ENCODE assay signal across 24 cellular contexts in the genomic region with DNA sequence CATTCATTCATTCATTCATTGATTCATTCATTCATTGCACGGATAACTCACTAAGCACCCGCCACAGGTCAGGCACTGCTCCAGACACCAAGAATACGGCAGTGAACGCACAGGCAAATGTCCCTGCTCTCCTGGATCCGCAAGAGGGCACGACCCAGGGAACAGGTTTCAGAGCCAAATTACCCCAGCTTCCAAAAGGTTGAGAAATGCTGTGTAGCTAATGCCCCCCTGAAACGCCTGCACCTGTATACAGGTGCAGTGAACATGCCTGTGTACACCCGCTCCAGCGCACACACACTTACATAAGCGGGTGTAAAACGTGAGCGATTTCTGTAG. TPM values are rescaled to one million over a fixed set of nuclear protein-coding genes. Genes with fewer than 3 reads are reported as not detected.
DNase-seq lines count a peak whose midpoint lies in the region; ATAC-seq, FAIRE-seq and TF ChIP-seq lines count a peak whose summit lies in the region.
"Had no signal": no experiment of that assay in that cellular context is flagged by ENCODE, and none has a peak within 500 bp of the region (broad histone marks: within the 10 kb centered on the region; RNA-seq: fewer than 3 reads in every experiment).

No MANE protein-coding gene starts in this region.

- no peaks in the 10 kb centered on the region for H4K20me1 ChIP-seq in HepG2 (ENCODE audit: insufficient read depth, low read length)

- no peak for TF ChIP-seq CTCF in HEK293 (tag by site-specific recombination; IDR thresholded peaks at IDR 0.05)
- no peak for TF ChIP-seq CTCF in HepG2 (CRISPR knock-in tag; IDR thresholded peaks at IDR 0.05)
- TF ChIP-seq CTCF in progenitor cell of endocrine pancreas (IDR thresholded peaks at IDR 0.05; ENCODE audit: unreplicated experiment): no peak

- BruUV-seq in HepG2 (replicated peaks; lab: Mats Ljungman, UMichigan): no TSS peak

- POLR2A ChIA-PET in HEK293 (lab: Yijun Ruan, JAX): no interaction called here
- POLR2A ChIA-PET in HepG2 (lab: Yijun Ruan, JAX): interaction anchor here (1.2 kb wide), 1 partner anchor 9 kb away, joined by 4 read pairs; the partner anchor contains the start of gene UBE2I
- POLR2A ChIA-PET in activated CD8-positive, alpha-beta T cell treated with anti-CD3 and anti-CD28 coated beads, Interleukin-2, amount 10 ng/mL, durations not matched to agents 7 days and 5 days (lab: Charles Lee): interaction anchor here (1.1 kb wide), 1 partner anchor 9 kb away, joined by 3 read pairs; no protein-coding TSS in a partner anchor

- H3K79me2 ChIP-seq in HepG2 (ENCODE audit: insufficient read depth, low read length): no peaks in the 10 kb centered on the region

- H3K4me2 ChIP-seq in HepG2 (ENCODE audit: low read depth, low read length): peak overlapping the region; percentile 94

- no peaks in the 10 kb centered on the region for H3K9me3 Mint-ChIP-seq in progenitor cell of endocrine pancreas (ENCODE audit: low read depth)
- no peaks in the 10 kb centered on the region for H3K9me3 Mint-ChIP-seq in activated CD8-positive, alpha-beta T cell treated with anti-CD3 and anti-CD28 coated beads, Interleukin-2, amount 10 ng/mL, durations not matched to agents 7 days and 5 days (ENCODE audit: insufficient read depth)
- H3K9me3 Mint-ChIP-seq: CD4-positive, CD25-positive, alpha-beta regulatory T cell; HFFc6; T-cell had no signal

- H3K4me1 ChIP-seq in HEK293 (ENCODE audit: control insufficient read depth, insufficient read depth, low read length) (no peaks in the 10 kb centered on the region), HepG2 (ENCODE audit: insufficient read depth, low read length) (peaks cover 81% of the 10 kb centered on the region)
- H3K4me1 ChIP-seq: SJCRH30 had no signal

- DNase-seq in HepG2 (ENCODE audit: low spot score) (no peak), progenitor cell of endocrine pancreas (ENCODE audit: low spot score, unreplicated experiment) (no peak), NCI-H2227 treated with DMSO at 0.1 percent for 48 hours (lab: John Stamatoyannopoulos, UW) (no peak), DMS114 treated with DMSO at 0.1 percent for 48 hours (lab: John Stamatoyannopoulos, UW; ENCODE audit: unreplicated experiment) (no peak)
- no peak for DNase-seq in activated CD8-positive, alpha-beta T cell treated with anti-CD3 and anti-CD28 coated beads, Interleukin-2, amount 10 ng/mL, durations not matched to agents 7 days and 5 days
- DNase-seq: CD4-positive, CD25-positive, alpha-beta regulatory T cell; COR-L47; HFFc6; IMR-90; NCI-H1105 treated with DMSO at 0.1 percent for 48 hours; NCI-H2029 treated with DMSO at 0.1 percent for 48 hours; NCI-H2171 treated with DMSO at 0.1 percent for 48 hours; NCI-H446; NCI-H526; SJCRH30; T-cell had no signal

- 4% methylated on average over 12 of the region's 12 CpGs for WGBS in HepG2 (ENCODE audit: low lambda C conversion rate)

- no peak for ATAC-seq in HepG2
- no peak for ATAC-seq in activated CD8-positive, alpha-beta T cell treated with anti-CD3 and anti-CD28 coated beads, Interleukin-2, amount 10 ng/mL, durations not matched to agents 7 days and 5 days
- ATAC-seq: T-cell had no signal

- peaks cover 8% of the 10 kb centered on the region for H3K27me3 Mint-ChIP-seq in progenitor cell of endocrine pancreas
- peaks cover 2% of the 10 kb centered on the region for H3K27me3 Mint-ChIP-seq in activated CD8-positive, alpha-beta T cell treated with anti-CD3 and anti-CD28 coated beads, Interleukin-2, amount 10 ng/mL, durations not matched to agents 7 days and 5 days (ENCODE audit: low read depth)

- TF ChIP-seq RAD21 in HepG2 (CRISPR knock-in tag; IDR thresholded peaks at IDR 0.05): no peak

- H3K9ac ChIP-seq in HepG2 (ENCODE audit: insufficient read depth, low read depth, low read length): peak overlapping the region; percentile 81

- FAIRE-seq in HepG2 (lab: Jason Lieb, UNC): no peak
- FAIRE-seq: G401.6, H54, HTR-8/SVneo, RCC 7860 had no signal

- H2AFZ ChIP-seq in HepG2 (ENCODE audit: low read length): no peak overlapping the region

- in situ Hi-C loops in HepG2 (cut with HindIII; ENCODE audit: extremely low pct_ligation_motif_present, low pct_unique_long_range_greater_than_20kb): no loop called here

- peaks cover 17% of the 10 kb centered on the region for H3K4me1 Mint-ChIP-seq in progenitor cell of endocrine pancreas (ENCODE audit: low read depth)
- peaks cover 28% of the 10 kb centered on the region for H3K4me1 Mint-ChIP-seq in activated CD8-positive, alpha-beta T cell treated with anti-CD3 and anti-CD28 coated beads, Interleukin-2, amount 10 ng/mL, durations not matched to agents 7 days and 5 days (ENCODE audit: low read depth)

- H3K27ac ChIP-seq in HEK293 (ENCODE audit: extremely low read depth, low read depth, low read length) (no peak overlapping the region), HepG2 (ENCODE audit: extremely low read length, insufficient read depth, low read length) (no peak overlapping the region)
- H3K27ac ChIP-seq: SJCRH30 had no signal

- no peaks in the 10 kb centered on the region for H3K36me3 Mint-ChIP-seq in progenitor cell of endocrine pancreas (ENCODE audit: insufficient read depth)
- no peaks in the 10 kb centered on the region for H3K36me3 Mint-ChIP-seq in activated CD8-positive, alpha-beta T cell treated with anti-CD3 and anti-CD28 coated beads, Interleukin-2, amount 10 ng/mL, durations not matched to agents 7 days and 5 days (ENCODE audit: low read depth)
- H3K36me3 Mint-ChIP-seq: CD4-positive, CD25-positive, alpha-beta regulatory T cell; T-cell had no signal

- H3K27ac Mint-ChIP-seq in progenitor cell of endocrine pancreas: peak overlapping the region; percentile 16
- no peak overlapping the region for H3K27ac Mint-ChIP-seq in activated CD8-positive, alpha-beta T cell treated with anti-CD3 and anti-CD28 coated beads, Interleukin-2, amount 10 ng/mL, durations not matched to agents 7 days and 5 days
- H3K27ac Mint-ChIP-seq: HFFc6, T-cell had no signal

- no peaks in the 10 kb centered on the region for H3K27me3 ChIP-seq in HepG2 (ENCODE audit: control insufficient read depth in 1 of 2, insufficient read depth in 2 of 2, low read length in 2 of 2)

- intact Hi-C loops in HepG2 (cut with micrococcal nuclease; ENCODE audit: unreplicated experiment): no loop called here

- H3K4me3 ChIP-seq in HEK293 (ENCODE audit: low read depth, low read length) (no peak overlapping the region), HepG2 (replicated peaks in 1 of 3; ENCODE audit: insufficient read depth in 1 of 3, low read depth in 2 of 3, low read length in 3 of 3) (peak overlapping the region; percentile 42 to 74 (median 44); a peak in 5 of 6 replicates)
- H3K4me3 ChIP-seq: SJCRH30 had no signal

- H3K9me3 ChIP-seq in HEK293 (ENCODE audit: control insufficient read depth, insufficient read depth, low read depth, low read length) (no peaks in the 10 kb centered on the region), HepG2 (ENCODE audit: low read length) (no peaks in the 10 kb centered on the region)
- H3K9me3 ChIP-seq: SJCRH30 had no signal

- TF ChIP-seq POLR2A in HepG2 (IDR thresholded peaks at IDR 0.05; ENCODE audit: insufficient read depth in 1 of 2, low read depth in 2 of 2, low read length in 2 of 2): no peak

- no peak overlapping the region for H3K4me3 Mint-ChIP-seq in progenitor cell of endocrine pancreas (ENCODE audit: low read depth)
- no peak overlapping the region for H3K4me3 Mint-ChIP-seq in activated CD8-positive, alpha-beta T cell treated with anti-CD3 and anti-CD28 coated beads, Interleukin-2, amount 10 ng/mL, durations not matched to agents 7 days and 5 days
- H3K4me3 Mint-ChIP-seq: CD4-positive, CD25-positive, alpha-beta regulatory T cell; HFFc6; T-cell had no signal

- CTCF ChIA-PET in HEK293 (lab: Yijun Ruan, JAX): interaction anchor here (0.7 to 3.3 kb wide), 7 partner anchors 9 to 704 kb away, joined by 3 to 17 read pairs (median 3); no protein-coding TSS in a partner anchor
- CTCF ChIA-PET in HepG2 (lab: Yijun Ruan, JAX; ENCODE audit: low intra/inter-chr PET ratio, low total read pairs): no interaction called here
- CTCF ChIA-PET in activated CD8-positive, alpha-beta T cell treated with anti-CD3 and anti-CD28 coated beads, Interleukin-2, amount 10 ng/mL, durations not matched to agents 7 days and 5 days (lab: Charles Lee): interaction anchor here (1.1 to 1.5 kb wide), 2 partner anchors 9 to 43 kb away, joined by 4 to 7 read pairs; no protein-coding TSS in a partner anchor

- TF ChIP-seq EP300 in HepG2 (IDR thresholded peaks at IDR 0.05; ENCODE audit: low read depth in 2 of 2, low read length in 2 of 2) (no peak), HepG2 (CRISPR knock-in tag; IDR thresholded peaks at IDR 0.05; ENCODE audit: borderline replicate concordance) (no peak)

- no peaks in the 10 kb centered on the region for H3K36me3 ChIP-seq in HEK293 (ENCODE audit: control insufficient read depth in 2 of 2, insufficient read depth in 1 of 2, low read length in 2 of 2)
- H3K36me3 ChIP-seq in HepG2 (replicated peaks in 1 of 2; ENCODE audit: control insufficient read depth in 1 of 2, insufficient read depth in 2 of 2, low read length in 2 of 2): no peaks in the 10 kb centered on the region
- H3K36me3 ChIP-seq: SJCRH30 had no signal

RNA-seq across cellular contexts. Expression of gene UBE2I, which starts 9.6 kb away (rescaled TPM):
- total RNA-seq in HepG2 (2016; rRNA removed; fragmentation: Illumina TruSeq; extraction: Trizol) (75.8 and 87.9 TPM in 2 replicates), progenitor cell of endocrine pancreas (211 and 212 TPM in 2 replicates)
- total RNA-seq in HepG2 (2016; cell fraction: cytosol; rRNA removed; fragmentation: Illumina TruSeq; extraction: Trizol; ENCODE audit: low read depth): 35.5 and 39.4 TPM in 2 replicates
- 66.6 and 79.8 TPM in 2 replicates for total RNA-seq in HepG2 (2016; cell fraction: insoluble cytoplasmic fraction; rRNA removed; fragmentation: Illumina TruSeq; extraction: Trizol)
- 55.4 and 63.3 TPM in 2 replicates for total RNA-seq in HepG2 (2016; cell fraction: membrane; rRNA removed; fragmentation: Illumina TruSeq; extraction: Trizol)
- 41.5 and 41.7 TPM in 2 replicates for total RNA-seq in HepG2 (2016; cell fraction: nucleus; rRNA removed; fragmentation: Illumina TruSeq; extraction: Trizol)
- polyA plus RNA-seq in HepG2 (2011; rRNA removed): 79.5 and 98.9 TPM in 2 replicates
- 57.9 and 77.8 TPM in 2 replicates for polyA plus RNA-seq in HepG2 (2011; cell fraction: cytosol; rRNA removed)
- polyA plus RNA-seq in HepG2 (2011; cell fraction: nucleus; rRNA removed): 115 and 128 TPM in 2 replicates
- 91.6 and 108 TPM in 2 replicates for polyA plus RNA-seq in HepG2 (2012)
- 94.9 and 118 TPM in 2 replicates for polyA plus RNA-seq in HepG2 (2016; cell fraction: cytosol; fragmentation: Illumina TruSeq; extraction: Trizol; ENCODE audit: low read depth)
- 181 and 205 TPM in 2 replicates for polyA plus RNA-seq in HepG2 (2016; cell fraction: insoluble cytoplasmic fraction; fragmentation: Illumina TruSeq; extraction: Trizol; ENCODE audit: low read depth)
- polyA plus RNA-seq in HepG2 (2016; cell fraction: membrane; fragmentation: Illumina TruSeq; extraction: Trizol; ENCODE audit: low read depth): 118 and 119 TPM in 2 replicates
- 163 and 194 TPM in 2 replicates for polyA plus RNA-seq in HepG2 (2016; cell fraction: nucleus; fragmentation: Illumina TruSeq; extraction: Trizol; ENCODE audit: insufficient read depth, low read depth)
- polyA minus RNA-seq in HepG2 (2011; rRNA and poly(A)+ RNA removed; ENCODE audit: low replicate concordance): 39.2 and 48.3 TPM in 2 replicates
- polyA minus RNA-seq in HepG2 (2011; cell fraction: cytosol; rRNA and poly(A)+ RNA removed): 54.8 and 55.8 TPM in 2 replicates
- polyA minus RNA-seq in HepG2 (2011; cell fraction: nucleus; rRNA and poly(A)+ RNA removed): 63.8 and 72.6 TPM in 2 replicates
- 100 to 1,000 TPM; 207 to 237 TPM for total RNA-seq in activated CD8-positive, alpha-beta T cell treated with anti-CD3 and anti-CD28 coated beads, Interleukin-2, amount 10 ng/mL, durations not matched to agents 7 days and 5 days

RNA-seq across cellular contexts. Expression of gene BAIAP3, which starts 33.6 kb away (rescaled TPM):
- total RNA-seq in HepG2 (2016; rRNA removed; fragmentation: Illumina TruSeq; extraction: Trizol): 2.0 and 3.2 TPM in 2 replicates
- 0.40 and 0.79 TPM in 2 replicates for total RNA-seq in HepG2 (2016; cell fraction: cytosol; rRNA removed; fragmentation: Illumina TruSeq; extraction: Trizol; ENCODE audit: low read depth)
- total RNA-seq in HepG2 (2016; cell fraction: insoluble cytoplasmic fraction; rRNA removed; fragmentation: Illumina TruSeq; extraction: Trizol): 1.2 and 2.4 TPM in 2 replicates
- total RNA-seq in HepG2 (2016; cell fraction: membrane; rRNA removed; fragmentation: Illumina TruSeq; extraction: Trizol): 0.80 and 1.3 TPM in 2 replicates
- total RNA-seq in HepG2 (2016; cell fraction: nucleus; rRNA removed; fragmentation: Illumina TruSeq; extraction: Trizol): 2.8 and 4.0 TPM in 2 replicates
- polyA plus RNA-seq in HepG2 (2011; rRNA removed): 5.7 and 9.1 TPM in 2 replicates
- 2.2 and 2.3 TPM in 2 replicates for polyA plus RNA-seq in HepG2 (2011; cell fraction: cytosol; rRNA removed)
- 91.6 and 123 TPM in 2 replicates for polyA plus RNA-seq in HepG2 (2011; cell fraction: nucleus; rRNA removed)
- polyA plus RNA-seq in HepG2 (2012): 3.7 and 4.3 TPM in 2 replicates
- polyA plus RNA-seq in HepG2 (2016; cell fraction: cytosol; fragmentation: Illumina TruSeq; extraction: Trizol; ENCODE audit: low read depth): 0.31 and 0.35 TPM in 2 replicates
- polyA plus RNA-seq in HepG2 (2016; cell fraction: insoluble cytoplasmic fraction; fragmentation: Illumina TruSeq; extraction: Trizol; ENCODE audit: low read depth): 1.0 and 2.5 TPM in 2 replicates
- 0.46 and 0.62 TPM in 2 replicates for polyA plus RNA-seq in HepG2 (2016; cell fraction: membrane; fragmentation: Illumina TruSeq; extraction: Trizol; ENCODE audit: low read depth)
- 5.9 and 9.4 TPM in 2 replicates for polyA plus RNA-seq in HepG2 (2016; cell fraction: nucleus; fragmentation: Illumina TruSeq; extraction: Trizol; ENCODE audit: insufficient read depth, low read depth)
- 0.40 and 7.9 TPM in 2 replicates for polyA minus RNA-seq in HepG2 (2011; rRNA and poly(A)+ RNA removed; ENCODE audit: low replicate concordance)
- 2.1 and 2.6 TPM in 2 replicates for polyA minus RNA-seq in HepG2 (2011; cell fraction: cytosol; rRNA and poly(A)+ RNA removed)
- polyA minus RNA-seq in HepG2 (2011; cell fraction: nucleus; rRNA and poly(A)+ RNA removed): 12.2 and 20.9 TPM in 2 replicates
- 17.5 and 18.2 TPM in 2 replicates for total RNA-seq in progenitor cell of endocrine pancreas
- under 1 TPM; 0.24 to 0.63 TPM for total RNA-seq in activated CD8-positive, alpha-beta T cell treated with anti-CD3 and anti-CD28 coated beads, Interleukin-2, amount 10 ng/mL, durations not matched to agents 7 days and 5 days

RNA-seq across cellular contexts. Expression of gene TPSD1, which starts 44.0 kb away (rescaled TPM):
- total RNA-seq in HepG2 (2016; rRNA removed; fragmentation: Illumina TruSeq; extraction: Trizol): not detected in 2 replicates
- total RNA-seq in HepG2 (2016; cell fraction: cytosol; rRNA removed; fragmentation: Illumina TruSeq; extraction: Trizol; ENCODE audit: low read depth): not detected in 2 replicates
- total RNA-seq in HepG2 (2016; cell fraction: insoluble cytoplasmic fraction; rRNA removed; fragmentation: Illumina TruSeq; extraction: Trizol): not detected in 2 replicates
- total RNA-seq in HepG2 (2016; cell fraction: membrane; rRNA removed; fragmentation: Illumina TruSeq; extraction: Trizol): not detected in 2 replicates
- not detected in 2 replicates for total RNA-seq in HepG2 (2016; cell fraction: nucleus; rRNA removed; fragmentation: Illumina TruSeq; extraction: Trizol)
- not detected in 2 replicates for polyA plus RNA-seq in HepG2 (2011; rRNA removed)
- not detected in 2 replicates for polyA plus RNA-seq in HepG2 (2011; cell fraction: cytosol; rRNA removed)
- polyA plus RNA-seq in HepG2 (2011; cell fraction: nucleus; rRNA removed): not detected in 2 replicates
- polyA plus RNA-seq in HepG2 (2012): not detected in 2 replicates
- not detected in 2 replicates for polyA plus RNA-seq in HepG2 (2016; cell fraction: cytosol; fragmentation: Illumina TruSeq; extraction: Trizol; ENCODE audit: low read depth)
- polyA plus RNA-seq in HepG2 (2016; cell fraction: insoluble cytoplasmic fraction; fragmentation: Illumina TruSeq; extraction: Trizol; ENCODE audit: low read depth): not detected in 2 replicates
- not detected in 2 replicates for polyA plus RNA-seq in HepG2 (2016; cell fraction: membrane; fragmentation: Illumina TruSeq; extraction: Trizol; ENCODE audit: low read depth)
- polyA plus RNA-seq in HepG2 (2016; cell fraction: nucleus; fragmentation: Illumina TruSeq; extraction: Trizol; ENCODE audit: insufficient read depth, low read depth): not detected in 2 replicates
- polyA minus RNA-seq in HepG2 (2011; rRNA and poly(A)+ RNA removed; ENCODE audit: low replicate concordance): not detected in 2 replicates
- not detected in 2 replicates for polyA minus RNA-seq in HepG2 (2011; cell fraction: cytosol; rRNA and poly(A)+ RNA removed)
- polyA minus RNA-seq in HepG2 (2011; cell fraction: nucleus; rRNA and poly(A)+ RNA removed): not detected in 2 replicates
- not detected in 2 replicates for total RNA-seq in progenitor cell of endocrine pancreas
- not detected for total RNA-seq in activated CD8-positive, alpha-beta T cell treated with anti-CD3 and anti-CD28 coated beads, Interleukin-2, amount 10 ng/mL, durations not matched to agents 7 days and 5 days
- total RNA-seq: CD4-positive, CD25-positive, alpha-beta regulatory T cell; Daoy; HFFc6; IMR-90; OCI-LY7; SJCRH30 had no signal
- polyA plus RNA-seq: BJ; CD4-positive, CD25-positive, alpha-beta regulatory T cell; IMR-90 had no signal

RNA-seq across cellular contexts. Expression of gene TSR3, which starts 51.8 kb away (rescaled TPM):
- total RNA-seq in HepG2 (2016; rRNA removed; fragmentation: Illumina TruSeq; extraction: Trizol) (45.1 and 51.0 TPM in 2 replicates), progenitor cell of endocrine pancreas (52.6 and 56.8 TPM in 2 replicates)
- total RNA-seq in HepG2 (2016; cell fraction: cytosol; rRNA removed; fragmentation: Illumina TruSeq; extraction: Trizol; ENCODE audit: low read depth): 118 and 125 TPM in 2 replicates
- 49.3 and 52.7 TPM in 2 replicates for total RNA-seq in HepG2 (2016; cell fraction: insoluble cytoplasmic fraction; rRNA removed; fragmentation: Illumina TruSeq; extraction: Trizol)
- 124 and 132 TPM in 2 replicates for total RNA-seq in HepG2 (2016; cell fraction: membrane; rRNA removed; fragmentation: Illumina TruSeq; extraction: Trizol)
- 18.2 and 27.2 TPM in 2 replicates for total RNA-seq in HepG2 (2016; cell fraction: nucleus; rRNA removed; fragmentation: Illumina TruSeq; extraction: Trizol)
- polyA plus RNA-seq in HepG2 (2011; rRNA removed): 24.2 and 26.2 TPM in 2 replicates
- 32.0 and 45.5 TPM in 2 replicates for polyA plus RNA-seq in HepG2 (2011; cell fraction: cytosol; rRNA removed)
- polyA plus RNA-seq in HepG2 (2011; cell fraction: nucleus; rRNA removed): 19.0 and 20.6 TPM in 2 replicates
- 21.4 TPM in 2 replicates for polyA plus RNA-seq in HepG2 (2012)
- polyA plus RNA-seq in HepG2 (2016; cell fraction: cytosol; fragmentation: Illumina TruSeq; extraction: Trizol; ENCODE audit: low read depth): 132 and 144 TPM in 2 replicates
- polyA plus RNA-seq in HepG2 (2016; cell fraction: insoluble cytoplasmic fraction; fragmentation: Illumina TruSeq; extraction: Trizol; ENCODE audit: low read depth): 51.4 and 56.6 TPM in 2 replicates
- polyA plus RNA-seq in HepG2 (2016; cell fraction: membrane; fragmentation: Illumina TruSeq; extraction: Trizol; ENCODE audit: low read depth): 124 TPM in 2 replicates
- polyA plus RNA-seq in HepG2 (2016; cell fraction: nucleus; fragmentation: Illumina TruSeq; extraction: Trizol; ENCODE audit: insufficient read depth, low read depth): 43.7 and 46.5 TPM in 2 replicates
- polyA minus RNA-seq in HepG2 (2011; rRNA and poly(A)+ RNA removed; ENCODE audit: low replicate concordance): 32.8 and 34.9 TPM in 2 replicates
- 14.0 and 21.0 TPM in 2 replicates for polyA minus RNA-seq in HepG2 (2011; cell fraction: cytosol; rRNA and poly(A)+ RNA removed)
- polyA minus RNA-seq in HepG2 (2011; cell fraction: nucleus; rRNA and poly(A)+ RNA removed): 6.6 and 7.2 TPM in 2 replicates
- total RNA-seq in activated CD8-positive, alpha-beta T cell treated with anti-CD3 and anti-CD28 coated beads, Interleukin-2, amount 10 ng/mL, durations not matched to agents 7 days and 5 days: 10 to 100 TPM; 48.5 to 50.7 TPM

RNA-seq across cellular contexts. Expression of gene GNPTG, which starts 51.9 kb away (rescaled TPM):
- total RNA-seq in HepG2 (2016; rRNA removed; fragmentation: Illumina TruSeq; extraction: Trizol): 8.8 and 22.7 TPM in 2 replicates
- 8.5 and 9.4 TPM in 2 replicates for total RNA-seq in HepG2 (2016; cell fraction: cytosol; rRNA removed; fragmentation: Illumina TruSeq; extraction: Trizol; ENCODE audit: low read depth)
- total RNA-seq in HepG2 (2016; cell fraction: insoluble cytoplasmic fraction; rRNA removed; fragmentation: Illumina TruSeq; extraction: Trizol): 7.2 and 22.9 TPM in 2 replicates
- total RNA-seq in HepG2 (2016; cell fraction: membrane; rRNA removed; fragmentation: Illumina TruSeq; extraction: Trizol): 11.3 and 14.3 TPM in 2 replicates
- 18.3 and 21.7 TPM in 2 replicates for total RNA-seq in HepG2 (2016; cell fraction: nucleus; rRNA removed; fragmentation: Illumina TruSeq; extraction: Trizol)
- polyA plus RNA-seq in HepG2 (2011; rRNA removed): 71.1 and 79.9 TPM in 2 replicates
- 54.7 and 81.5 TPM in 2 replicates for polyA plus RNA-seq in HepG2 (2011; cell fraction: cytosol; rRNA removed)
- polyA plus RNA-seq in HepG2 (2011; cell fraction: nucleus; rRNA removed): 96.1 and 122 TPM in 2 replicates
- polyA plus RNA-seq in HepG2 (2012): 23.4 and 23.5 TPM in 2 replicates
- 15.1 and 18.1 TPM in 2 replicates for polyA plus RNA-seq in HepG2 (2016; cell fraction: cytosol; fragmentation: Illumina TruSeq; extraction: Trizol; ENCODE audit: low read depth)
- polyA plus RNA-seq in HepG2 (2016; cell fraction: insoluble cytoplasmic fraction; fragmentation: Illumina TruSeq; extraction: Trizol; ENCODE audit: low read depth): 15.0 and 19.6 TPM in 2 replicates
- 15.9 and 17.7 TPM in 2 replicates for polyA plus RNA-seq in HepG2 (2016; cell fraction: membrane; fragmentation: Illumina TruSeq; extraction: Trizol; ENCODE audit: low read depth)
- polyA plus RNA-seq in HepG2 (2016; cell fraction: nucleus; fragmentation: Illumina TruSeq; extraction: Trizol; ENCODE audit: insufficient read depth, low read depth): 81.4 and 87.5 TPM in 2 replicates
- polyA minus RNA-seq in HepG2 (2011; rRNA and poly(A)+ RNA removed; ENCODE audit: low replicate concordance): 35.8 and 59.3 TPM in 2 replicates
- polyA minus RNA-seq in HepG2 (2011; cell fraction: cytosol; rRNA and poly(A)+ RNA removed): 14.2 and 19.1 TPM in 2 replicates
- polyA minus RNA-seq in HepG2 (2011; cell fraction: nucleus; rRNA and poly(A)+ RNA removed): 7.6 and 15.6 TPM in 2 replicates
- 49.7 and 51.7 TPM in 2 replicates for total RNA-seq in progenitor cell of endocrine pancreas
- 10 to 100 TPM; 24.2 to 25.1 TPM for total RNA-seq in activated CD8-positive, alpha-beta T cell treated with anti-CD3 and anti-CD28 coated beads, Interleukin-2, amount 10 ng/mL, durations not matched to agents 7 days and 5 days

Comparison
In these comparisons a context has a peak if more than half of its experiments do, and no peak if none do; other contexts are left out.
1. Of the 63 proteins assayed by ChIP-seq in both HepG2 and HEK293: peak only in HepG2: ZNF777; only in HEK293: ZNF24; in both: none; in neither: 61.